In genomic region chr1:74767490-74767889, GRCh38 we compare ENCODE assay signal across 1 cellular context.
TF ChIP-seq lines count a peak whose summit lies in the region.

No MANE protein-coding gene starts in this region.

TF ChIP-seq in HepG2, 621 proteins besides CTCF, POLR2A, EP300 and RAD21:
- TF ChIP-seq RXRB (CRISPR knock-in tag; IDR thresholded peaks at IDR 0.05; ENCODE audit: borderline replicate concordance) (no peak), RARG (CRISPR knock-in tag; IDR thresholded peaks at IDR 0.05; ENCODE audit: low read depth) (no peak), KLF11 (CRISPR knock-in tag; IDR thresholded peaks at IDR 0.05) (no peak), SRF (IDR thresholded peaks at IDR 0.05; ENCODE audit: low read depth, low read length) (no peak), PBX2 (CRISPR knock-in tag; IDR thresholded peaks at IDR 0.05) (no peak), SNAI1 (CRISPR knock-in tag; IDR thresholded peaks at IDR 0.05; ENCODE audit: borderline replicate concordance) (no peak), ZNF709 (CRISPR knock-in tag; IDR thresholded peaks at IDR 0.05) (no peak), TGIF2 (CRISPR knock-in tag; IDR thresholded peaks at IDR 0.05) (no peak), ZFX (CRISPR knock-in tag; IDR thresholded peaks at IDR 0.05; ENCODE audit: low read depth) (no peak), KLF9 (CRISPR knock-in tag; IDR thresholded peaks at IDR 0.05; ENCODE audit: low read depth) (no peak), HOXD1 (CRISPR knock-in tag; IDR thresholded peaks at IDR 0.05) (no peak), ZBTB7A (CRISPR knock-in tag; IDR thresholded peaks at IDR 0.05) (no peak), POLR2G (IDR thresholded peaks at IDR 0.05; ENCODE audit: low read depth, low read length) (no peak)
